14 cellular contexts compared by ENCODE assay signal in the genomic region with DNA sequence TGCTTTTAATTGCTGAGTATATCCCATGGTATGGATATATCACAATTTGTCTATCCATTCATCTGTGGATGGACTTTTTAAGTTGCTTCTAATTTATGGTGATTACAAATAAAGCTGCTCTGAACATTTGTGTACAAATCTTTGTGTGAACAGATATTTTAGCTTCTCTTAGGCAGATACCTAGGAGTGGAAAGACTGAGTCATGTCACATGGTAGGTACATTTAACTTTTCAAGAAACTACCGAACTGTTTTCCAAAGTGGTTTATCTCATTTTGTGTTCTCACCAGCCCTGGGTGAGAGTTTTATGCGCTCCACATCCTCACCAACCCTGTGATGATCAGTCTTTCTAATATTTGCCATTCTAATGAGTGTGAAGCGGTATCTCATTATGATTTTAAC. TPM values are rescaled to one million over a fixed set of nuclear protein-coding genes. Genes with fewer than 3 reads are reported as not detected.
DNase-seq lines count a peak whose midpoint lies in the region; ATAC-seq and TF ChIP-seq lines count a peak whose summit lies in the region.
"Had no signal": no experiment of that assay in that cellular context is flagged by ENCODE, and none has a peak within 500 bp of the region (broad histone marks: within the 10 kb centered on the region; RNA-seq: fewer than 3 reads in every experiment).

No MANE protein-coding gene starts in this region.

- no peaks in the 10 kb centered on the region for H3K36me3 ChIP-seq in naive thymus-derived CD4-positive, alpha-beta T cell (ENCODE audit: control insufficient read depth in 2 of 3, insufficient read depth in 3 of 3, low read length in 3 of 3)

- peaks cover 26% of the 10 kb centered on the region for H3K4me1 Mint-ChIP-seq in activated CD8-positive, alpha-beta T cell treated with anti-CD3 and anti-CD28 coated beads for 36 hours (ENCODE audit: low read depth)
- peaks cover 6% of the 10 kb centered on the region for H3K4me1 Mint-ChIP-seq in activated CD8-positive, alpha-beta T cell treated with anti-CD3 and anti-CD28 coated beads, Interleukin-2, amount 10 ng/mL, durations not matched to agents 7 days and 5 days (ENCODE audit: low read depth)
- H3K4me1 Mint-ChIP-seq in activated T-helper 17 cell treated with anti-CD3 and anti-CD28 coated beads, Interleukin-2, amount 50 U/mL, for 72 hours: peaks cover 18% of the 10 kb centered on the region
- peaks cover 3 to 9% (median 7%) of the 10 kb centered on the region in 7 donors for H3K4me1 Mint-ChIP-seq in naive thymus-derived CD4-positive, alpha-beta T cell
- H3K4me1 Mint-ChIP-seq: B cell had no signal

- no peak for DNase-seq in activated CD8-positive, alpha-beta T cell treated with anti-CD3 and anti-CD28 coated beads for 36 hours
- DNase-seq in activated CD8-positive, alpha-beta T cell treated with anti-CD3 and anti-CD28 coated beads, Interleukin-2, amount 10 ng/mL, durations not matched to agents 7 days and 5 days: no peak
- DNase-seq in NCI-H526 (lab: John Stamatoyannopoulos, UW) (peak; percentile 34 to 39), iris pigment epithelial cell (ENCODE audit: low read depth) (peak; percentile 34), NCI-H146 (lab: John Stamatoyannopoulos, UW) (no peak)
- DNase-seq in naive thymus-derived CD4-positive, alpha-beta T cell: no peak
- DNase-seq: C1 segment of cervical spinal cord; Calu3; CD4-positive, alpha-beta T cell; DMS 273 treated with DMSO at 0.1 percent for 48 hours; GM23248 had no signal

- no peak overlapping the region for H3K4me3 Mint-ChIP-seq in activated CD8-positive, alpha-beta T cell treated with anti-CD3 and anti-CD28 coated beads for 36 hours
- no peak overlapping the region for H3K4me3 Mint-ChIP-seq in activated CD8-positive, alpha-beta T cell treated with anti-CD3 and anti-CD28 coated beads, Interleukin-2, amount 10 ng/mL, durations not matched to agents 7 days and 5 days
- no peak overlapping the region for H3K4me3 Mint-ChIP-seq in activated T-helper 17 cell treated with anti-CD3 and anti-CD28 coated beads, Interleukin-2, amount 50 U/mL, for 72 hours
- H3K4me3 Mint-ChIP-seq in naive thymus-derived CD4-positive, alpha-beta T cell: no peak overlapping the region
- H3K4me3 Mint-ChIP-seq: B cell; CD4-positive, alpha-beta T cell had no signal

- no peaks in the 10 kb centered on the region for H3K9me3 ChIP-seq in naive thymus-derived CD4-positive, alpha-beta T cell (ENCODE audit: control insufficient read depth in 2 of 3, low read length in 3 of 3)

- intact Hi-C loops in activated CD8-positive, alpha-beta T cell treated with anti-CD3 and anti-CD28 coated beads for 36 hours (cut with micrococcal nuclease): no loop called here
- intact Hi-C loops in naive thymus-derived CD4-positive, alpha-beta T cell (cut with micrococcal nuclease): no loop called here

- no peak overlapping the region for H3K4me3 ChIP-seq in naive thymus-derived CD4-positive, alpha-beta T cell (ENCODE audit: low read length)
- H3K4me3 ChIP-seq: GM23248 had no signal

- H3K27me3 ChIP-seq in naive thymus-derived CD4-positive, alpha-beta T cell (ENCODE audit: control insufficient read depth in 2 of 2, insufficient read depth in 2 of 2, low read length in 2 of 2): no peaks in the 10 kb centered on the region

- H3K27ac Mint-ChIP-seq in activated CD8-positive, alpha-beta T cell treated with anti-CD3 and anti-CD28 coated beads for 36 hours: no peak overlapping the region
- no peak overlapping the region for H3K27ac Mint-ChIP-seq in activated CD8-positive, alpha-beta T cell treated with anti-CD3 and anti-CD28 coated beads, Interleukin-2, amount 10 ng/mL, durations not matched to agents 7 days and 5 days
- no peak overlapping the region for H3K27ac Mint-ChIP-seq in activated T-helper 17 cell treated with anti-CD3 and anti-CD28 coated beads, Interleukin-2, amount 50 U/mL, for 72 hours
- no peak overlapping the region for H3K27ac Mint-ChIP-seq in naive thymus-derived CD4-positive, alpha-beta T cell
- H3K27ac Mint-ChIP-seq: B cell; CD4-positive, alpha-beta T cell had no signal

- peak; percentile 39 for ATAC-seq in activated CD8-positive, alpha-beta T cell treated with anti-CD3 and anti-CD28 coated beads for 36 hours
- no peak for ATAC-seq in activated CD8-positive, alpha-beta T cell treated with anti-CD3 and anti-CD28 coated beads, Interleukin-2, amount 10 ng/mL, durations not matched to agents 7 days and 5 days
- ATAC-seq in activated T-helper 17 cell treated with anti-CD3 and anti-CD28 coated beads, Interleukin-2, amount 50 U/mL, for 72 hours (replicated peaks): peak; percentile 42
- no peak for ATAC-seq in naive thymus-derived CD4-positive, alpha-beta T cell
- ATAC-seq: HCT116 had no signal

- TF ChIP-seq CTCF in activated CD8-positive, alpha-beta T cell treated with anti-CD3 and anti-CD28 coated beads for 36 hours (IDR thresholded peaks at IDR 0.05): no peak

- H3K9me3 Mint-ChIP-seq in activated CD8-positive, alpha-beta T cell treated with anti-CD3 and anti-CD28 coated beads for 36 hours: peaks cover 11% of the 10 kb centered on the region
- H3K9me3 Mint-ChIP-seq in activated CD8-positive, alpha-beta T cell treated with anti-CD3 and anti-CD28 coated beads, Interleukin-2, amount 10 ng/mL, durations not matched to agents 7 days and 5 days (ENCODE audit: insufficient read depth): peaks cover 9% of the 10 kb centered on the region
- H3K9me3 Mint-ChIP-seq in activated T-helper 17 cell treated with anti-CD3 and anti-CD28 coated beads, Interleukin-2, amount 50 U/mL, for 72 hours: no peaks in the 10 kb centered on the region
- H3K9me3 Mint-ChIP-seq in naive thymus-derived CD4-positive, alpha-beta T cell: peaks cover 0 to 14% (median 6%) of the 10 kb centered on the region in 11 donors
- H3K9me3 Mint-ChIP-seq: CD4-positive, alpha-beta T cell had no signal

- POLR2A ChIA-PET in activated CD8-positive, alpha-beta T cell treated with anti-CD3 and anti-CD28 coated beads for 36 hours (lab: Charles Lee): interaction anchor here (1.0 to 2.3 kb wide), 3 partner anchors 16 to 27 kb away, joined by 3 to 11 read pairs (median 4); no protein-coding TSS in a partner anchor
- POLR2A ChIA-PET in activated CD8-positive, alpha-beta T cell treated with anti-CD3 and anti-CD28 coated beads, Interleukin-2, amount 10 ng/mL, durations not matched to agents 7 days and 5 days (lab: Charles Lee): no interaction called here
- POLR2A ChIA-PET in naive thymus-derived CD4-positive, alpha-beta T cell (lab: Charles Lee): no interaction called here

- H3K4me1 ChIP-seq in naive thymus-derived CD4-positive, alpha-beta T cell (ENCODE audit: control insufficient read depth in 2 of 2, insufficient read depth in 2 of 2, low read length in 2 of 2): peaks cover 0 to 3% of the 10 kb centered on the region in 2 donors

- CTCF ChIA-PET in activated CD8-positive, alpha-beta T cell treated with anti-CD3 and anti-CD28 coated beads for 36 hours (lab: Charles Lee): no interaction called here
- CTCF ChIA-PET in activated CD8-positive, alpha-beta T cell treated with anti-CD3 and anti-CD28 coated beads, Interleukin-2, amount 10 ng/mL, durations not matched to agents 7 days and 5 days (lab: Charles Lee): no interaction called here
- CTCF ChIA-PET in naive thymus-derived CD4-positive, alpha-beta T cell (lab: Charles Lee): no interaction called here

- H3K27me3 Mint-ChIP-seq in activated CD8-positive, alpha-beta T cell treated with anti-CD3 and anti-CD28 coated beads for 36 hours: peaks cover 1% of the 10 kb centered on the region
- peaks cover 10% of the 10 kb centered on the region for H3K27me3 Mint-ChIP-seq in activated CD8-positive, alpha-beta T cell treated with anti-CD3 and anti-CD28 coated beads, Interleukin-2, amount 10 ng/mL, durations not matched to agents 7 days and 5 days (ENCODE audit: low read depth)
- no peaks in the 10 kb centered on the region for H3K27me3 Mint-ChIP-seq in activated T-helper 17 cell treated with anti-CD3 and anti-CD28 coated beads, Interleukin-2, amount 50 U/mL, for 72 hours
- peaks cover 4 to 17% (median 8%) of the 10 kb centered on the region in 5 donors for H3K27me3 Mint-ChIP-seq in naive thymus-derived CD4-positive, alpha-beta T cell

- no peak overlapping the region for H3K27ac ChIP-seq in naive thymus-derived CD4-positive, alpha-beta T cell (ENCODE audit: low read depth, low read length)
- H3K27ac ChIP-seq: GM23248 had no signal

- H3K36me3 Mint-ChIP-seq in activated CD8-positive, alpha-beta T cell treated with anti-CD3 and anti-CD28 coated beads for 36 hours (ENCODE audit: low read depth): peaks cover 9% of the 10 kb centered on the region
- H3K36me3 Mint-ChIP-seq in activated CD8-positive, alpha-beta T cell treated with anti-CD3 and anti-CD28 coated beads, Interleukin-2, amount 10 ng/mL, durations not matched to agents 7 days and 5 days (ENCODE audit: low read depth): peaks cover 8% of the 10 kb centered on the region
- no peaks in the 10 kb centered on the region for H3K36me3 Mint-ChIP-seq in activated T-helper 17 cell treated with anti-CD3 and anti-CD28 coated beads, Interleukin-2, amount 50 U/mL, for 72 hours (ENCODE audit: low read depth)
- peaks cover 6 to 14% (median 11%) of the 10 kb centered on the region in 5 donors for H3K36me3 Mint-ChIP-seq in naive thymus-derived CD4-positive, alpha-beta T cell

RNA-seq across cellular contexts. Expression of gene ZNFX1, which starts 31.0 kb away (rescaled TPM):
- total RNA-seq in activated CD8-positive, alpha-beta T cell treated with anti-CD3 and anti-CD28 coated beads for 36 hours: 10 to 100 TPM; 27.4 to 27.7 TPM
- total RNA-seq in activated CD8-positive, alpha-beta T cell treated with anti-CD3 and anti-CD28 coated beads, Interleukin-2, amount 10 ng/mL, durations not matched to agents 7 days and 5 days: 10 to 100 TPM; 52.7 to 54.2 TPM
- total RNA-seq in activated T-helper 17 cell treated with anti-CD3 and anti-CD28 coated beads, Interleukin-2, amount 50 U/mL, for 72 hours: 10 to 100 TPM; 32.8 to 54.9 TPM
- 10 to 100 TPM; 45.0 to 83.7 (median 62.2) TPM for total RNA-seq in naive thymus-derived CD4-positive, alpha-beta T cell
- 10 to 100 TPM; 34.5 to 79.5 TPM for polyA plus RNA-seq in naive thymus-derived CD4-positive, alpha-beta T cell

Comparison
In these comparisons a context has a peak if more than half of its experiments do, and no peak if none do; other contexts are left out.
1. ATAC-seq: peak in activated CD8-positive, alpha-beta T cell treated with anti-CD3 and anti-CD28 coated beads for 36 hours (single experiment) and activated T-helper 17 cell treated with anti-CD3 and anti-CD28 coated beads, Interleukin-2, amount 50 U/mL, for 72 hours (single experiment); none in activated CD8-positive, alpha-beta T cell treated with anti-CD3 and anti-CD28 coated beads, Interleukin-2, amount 10 ng/mL, durations not matched to agents 7 days and 5 days (single experiment) and naive thymus-derived CD4-positive, alpha-beta T cell (single experiment).
2. DNase-seq: peak in NCI-H526 (2 of 2) and iris pigment epithelial cell (single experiment); none in activated CD8-positive, alpha-beta T cell treated with anti-CD3 and anti-CD28 coated beads for 36 hours (single experiment), activated CD8-positive, alpha-beta T cell treated with anti-CD3 and anti-CD28 coated beads, Interleukin-2, amount 10 ng/mL, durations not matched to agents 7 days and 5 days (single experiment), naive thymus-derived CD4-positive, alpha-beta T cell (0 of 9) and NCI-H146 (single experiment).